In genomic region chr14:81613341-81614045, GRCh38 we compare ENCODE assay signal across 30 cellular contexts.
"Had no signal": no experiment of that assay in that cellular context is flagged by ENCODE, and none has a peak within 500 bp of the region (broad histone marks: within the 10 kb centered on the region; RNA-seq: fewer than 3 reads in every experiment).

No MANE protein-coding gene starts in this region.

- H3K27ac ChIP-seq: brain microvascular endothelial cell, coronary artery, dorsolateral prefrontal cortex, esophagus muscularis mucosa, foreskin keratinocyte, gastrocnemius medialis, heart left ventricle had no signal

- ATAC-seq: activated T-cell treated with anti-CD3 and anti-CD28 coated beads, Interleukin-2, amount 50 U/mL, for 72 hours; activated T-helper 17 cell treated with anti-CD3 and anti-CD28 coated beads, Interleukin-2, amount 50 U/mL, for 72 hours; foreskin keratinocyte; gastrocnemius medialis; heart left ventricle had no signal

- H3K27me3 ChIP-seq: brain microvascular endothelial cell, dorsolateral prefrontal cortex, foreskin keratinocyte, gastrocnemius medialis had no signal

- H3K9me3 Mint-ChIP-seq: activated CD4-positive, alpha-beta memory T cell treated with anti-CD3 and anti-CD28 coated beads, Interleukin-2, amount 10 ng/mL, durations not matched to agents 7 days and 5 days; activated CD4-positive, alpha-beta T cell treated with anti-CD3 and anti-CD28 coated beads, Interleukin-2, amount 10 ng/mL, durations not matched to agents 7 days and 5 days; activated T-cell treated with anti-CD3 and anti-CD28 coated beads, Interleukin-2, amount 50 U/mL, for 24 hours; activated T-cell treated with anti-CD3 and anti-CD28 coated beads, Interleukin-2, amount 50 U/mL, for 72 hours; central memory CD8-positive, alpha-beta T cell; dendritic cell treated with granulocyte-macrophage colony-stimulating factor and Interleukin-4, amounts not matched to agents 40 ng/mL and 50 ng/mL, for 4 days had no signal

- DNase-seq: activated CD4-positive, alpha-beta memory T cell treated with anti-CD3 and anti-CD28 coated beads, Interleukin-2, amount 10 ng/mL, durations not matched to agents 7 days and 5 days; activated CD4-positive, alpha-beta T cell treated with anti-CD3 and anti-CD28 coated beads for 1 hour; activated CD4-positive, alpha-beta T cell treated with anti-CD3 and anti-CD28 coated beads for 4 hours; activated CD4-positive, alpha-beta T cell treated with anti-CD3 and anti-CD28 coated beads, Interleukin-2, amount 10 ng/mL, durations not matched to agents 7 days and 5 days; activated CD4-positive, alpha-beta T cell treated with anti-CD3 and anti-CD28 coated beads, Interleukin-2, amount 50 U/mL, for 4 hours; activated CD8-positive, alpha-beta memory T cell treated with anti-CD3 and anti-CD28 coated beads, Interleukin-2, amount 50 U/mL, for 48 hours; activated effector memory CD4-positive, alpha-beta T cell treated with Interleukin-2 at 50 U/mL for 16 hours; activated gamma-delta T cell treated with Interleukin-2 at 50 U/mL for 16 hours; activated naive CD4-positive, alpha-beta T cell treated with anti-CD3 and anti-CD28 coated beads, Interleukin-2, amount 50 U/mL, for 16 hours; activated naive CD4-positive, alpha-beta T cell treated with Interleukin-2 at 50 U/mL for 16 hours; activated T-cell treated with anti-CD3 and anti-CD28 coated beads for 4 hours; activated T-cell treated with anti-CD3 and anti-CD28 coated beads, Interleukin-2, amount 50 U/mL, for 24 hours; activated T-cell treated with anti-CD3 and anti-CD28 coated beads, Interleukin-2, amount 50 U/mL, for 72 hours; amniotic stem cell; anterior cingulate cortex; brain microvascular endothelial cell; dorsolateral prefrontal cortex; effector memory CD4-positive, alpha-beta T cell; erythroblast; foreskin keratinocyte; gastrocnemius medialis; glutamatergic neuron; heart left ventricle; T-helper 2 cell had no signal

- H3K36me3 ChIP-seq: brain microvascular endothelial cell, esophagus muscularis mucosa, gastrocnemius medialis, heart left ventricle had no signal

- H3K4me3 Mint-ChIP-seq: activated CD4-positive, alpha-beta memory T cell treated with anti-CD3 and anti-CD28 coated beads, Interleukin-2, amount 10 ng/mL, durations not matched to agents 7 days and 5 days; activated CD4-positive, alpha-beta T cell treated with anti-CD3 and anti-CD28 coated beads, Interleukin-2, amount 10 ng/mL, durations not matched to agents 7 days and 5 days; activated naive CD8-positive, alpha-beta T cell; activated T-cell treated with anti-CD3 and anti-CD28 coated beads, Interleukin-2, amount 50 U/mL, for 24 hours; activated T-cell treated with anti-CD3 and anti-CD28 coated beads, Interleukin-2, amount 50 U/mL, for 72 hours; activated T-helper 17 cell treated with anti-CD3 and anti-CD28 coated beads, Interleukin-2, amount 50 U/mL, for 72 hours; central memory CD8-positive, alpha-beta T cell; dendritic cell treated with granulocyte-macrophage colony-stimulating factor and Interleukin-4, amounts not matched to agents 40 ng/mL and 50 ng/mL, for 4 days had no signal

- H3K36me3 Mint-ChIP-seq: activated naive CD8-positive, alpha-beta T cell had no signal

- H3K27me3 Mint-ChIP-seq: activated CD4-positive, alpha-beta memory T cell treated with anti-CD3 and anti-CD28 coated beads, Interleukin-2, amount 10 ng/mL, durations not matched to agents 7 days and 5 days; activated CD4-positive, alpha-beta T cell treated with anti-CD3 and anti-CD28 coated beads, Interleukin-2, amount 10 ng/mL, durations not matched to agents 7 days and 5 days; activated T-cell treated with anti-CD3 and anti-CD28 coated beads, Interleukin-2, amount 50 U/mL, for 24 hours; dendritic cell treated with granulocyte-macrophage colony-stimulating factor and Interleukin-4, amounts not matched to agents 40 ng/mL and 50 ng/mL, for 4 days had no signal

- H3K4me1 Mint-ChIP-seq: activated CD4-positive, alpha-beta memory T cell treated with anti-CD3 and anti-CD28 coated beads, Interleukin-2, amount 10 ng/mL, durations not matched to agents 7 days and 5 days; activated CD4-positive, alpha-beta T cell treated with anti-CD3 and anti-CD28 coated beads, Interleukin-2, amount 10 ng/mL, durations not matched to agents 7 days and 5 days; activated T-helper 17 cell treated with anti-CD3 and anti-CD28 coated beads, Interleukin-2, amount 50 U/mL, for 72 hours; central memory CD8-positive, alpha-beta T cell had no signal

- H3K4me3 ChIP-seq: coronary artery, dorsolateral prefrontal cortex, esophagus muscularis mucosa, gastrocnemius medialis, heart left ventricle had no signal

- H3K27ac Mint-ChIP-seq: activated CD4-positive, alpha-beta memory T cell treated with anti-CD3 and anti-CD28 coated beads, Interleukin-2, amount 10 ng/mL, durations not matched to agents 7 days and 5 days; activated CD4-positive, alpha-beta T cell treated with anti-CD3 and anti-CD28 coated beads, Interleukin-2, amount 10 ng/mL, durations not matched to agents 7 days and 5 days; activated naive CD8-positive, alpha-beta T cell; activated T-cell treated with anti-CD3 and anti-CD28 coated beads, Interleukin-2, amount 50 U/mL, for 24 hours; activated T-cell treated with anti-CD3 and anti-CD28 coated beads, Interleukin-2, amount 50 U/mL, for 72 hours; activated T-helper 17 cell treated with anti-CD3 and anti-CD28 coated beads, Interleukin-2, amount 50 U/mL, for 72 hours; dendritic cell treated with granulocyte-macrophage colony-stimulating factor and Interleukin-4, amounts not matched to agents 40 ng/mL and 50 ng/mL, for 4 days had no signal

- H3K4me1 ChIP-seq: esophagus muscularis mucosa, foreskin keratinocyte, gastrocnemius medialis, heart left ventricle had no signal

- H3K9me3 ChIP-seq: esophagus muscularis mucosa, gastrocnemius medialis, heart left ventricle had no signal
